22 cellular contexts compared by ENCODE assay signal in the genomic region with DNA sequence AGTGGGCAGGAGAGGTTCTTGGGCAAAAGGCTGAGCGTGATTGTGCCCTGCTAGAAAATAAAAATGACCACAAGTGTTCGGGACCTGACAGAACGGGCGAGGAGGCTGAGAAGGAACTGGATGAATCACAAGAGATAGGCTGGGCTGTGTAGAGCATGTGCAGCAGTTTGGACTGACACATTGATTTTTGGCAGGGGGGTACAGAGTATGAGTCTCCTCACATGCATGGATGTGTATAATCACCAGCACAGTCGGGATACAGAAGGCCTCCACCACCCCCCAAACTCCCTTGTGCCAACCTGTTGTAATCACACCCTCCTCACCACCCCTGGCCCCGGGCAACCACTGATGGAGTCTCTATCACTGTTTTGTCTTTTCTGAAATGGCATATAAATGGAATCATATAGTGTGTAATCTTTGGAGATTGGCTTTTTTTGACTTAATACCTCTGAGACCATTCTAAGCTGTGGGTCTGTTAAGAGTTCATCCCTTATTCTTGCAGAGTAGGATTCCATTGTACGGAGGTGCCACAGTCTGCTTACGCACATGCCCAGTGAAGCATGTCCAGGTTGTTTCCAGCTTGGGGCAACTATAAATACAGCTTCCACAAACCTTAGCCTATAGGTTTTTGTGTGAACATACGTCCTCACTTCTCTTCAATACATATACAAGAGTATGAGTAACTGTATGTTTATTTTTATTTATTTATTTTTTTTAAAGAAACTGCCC.
A peak's percentile ranks its signal among the peaks of the same experiment; 100 is the strongest.
DNase-seq lines count a peak whose midpoint lies in the region; ATAC-seq, FAIRE-seq and TF ChIP-seq lines count a peak whose summit lies in the region.
"Had no signal": no experiment of that assay in that cellular context is flagged by ENCODE, and none has a peak within 500 bp of the region (broad histone marks: within the 10 kb centered on the region; RNA-seq: fewer than 3 reads in every experiment).

No MANE protein-coding gene starts in this region.

- ATAC-seq in stimulated activated memory B cell treated with anti-CD40 and anti-IgM and Interleukin-4, amounts not matched to agents 10 μg/mL and 1 μg/mL and 100 μg/mL, for 72 hours, result peak; percentile 51
- ATAC-seq: gastroesophageal sphincter, left lobe of liver, pancreas had no signal

- TF ChIP-seq CTCF in Caco-2 (IDR thresholded peaks at IDR 0.05; ENCODE audit: insufficient read depth in 1 of 2, low read depth in 1 of 2, low read length in 1 of 2, severe bottlenecking in 1 of 2, unreplicated experiment in 1 of 2) (no peak), epithelial cell of esophagus (IDR thresholded peaks at IDR 0.05; ENCODE audit: insufficient read depth, low read depth, low read length, missing control alignments) (no peak), glutamatergic neuron (IDR thresholded peaks at IDR 0.05; ENCODE audit: partially characterized antibody, unreplicated experiment) (no peak)

- H3K4me1 Mint-ChIP-seq in Caco-2 (ENCODE audit: low read depth, unreplicated experiment), result peaks cover 46% of the 10 kb centered on the region
- H3K4me1 Mint-ChIP-seq in stimulated activated memory B cell treated with anti-CD40 and anti-IgM and Interleukin-4, amounts not matched to agents 10 μg/mL and 1 μg/mL and 100 μg/mL, for 72 hours, result peaks cover 32% of the 10 kb centered on the region
- H3K4me1 Mint-ChIP-seq in glutamatergic neuron (ENCODE audit: low read depth, unreplicated experiment), result peaks cover 23% of the 10 kb centered on the region

- no peaks in the 10 kb centered on the region for H3K36me3 ChIP-seq in Caco-2 (ENCODE audit: control insufficient read depth, insufficient read depth, low read length)
- H3K36me3 ChIP-seq: BE2C, gastroesophageal sphincter, pancreas had no signal

- CTCF ChIA-PET in Caco-2 (lab: Charles Lee), result interaction anchor here (0.5 kb wide), 1 partner anchor 1725 kb away, joined by 3 read pairs; no protein-coding TSS in a partner anchor

- intact Hi-C loops in Caco-2 (cut with micrococcal nuclease; ENCODE audit: unreplicated experiment), result no loop called here

- H3K4me3 Mint-ChIP-seq in Caco-2 (ENCODE audit: unreplicated experiment) (no peak overlapping the region), glutamatergic neuron (ENCODE audit: unreplicated experiment) (no peak overlapping the region)
- H3K4me3 Mint-ChIP-seq in stimulated activated memory B cell treated with anti-CD40 and anti-IgM and Interleukin-4, amounts not matched to agents 10 μg/mL and 1 μg/mL and 100 μg/mL, for 72 hours, result no peak overlapping the region
- H3K4me3 Mint-ChIP-seq: activated T-helper 1 cell treated with anti-CD3 and anti-CD28 coated beads, Interleukin-12 subunit alpha, Interleukin-12 subunit beta, Interleukin-2, Interleukin-4 antibody, amounts not matched to agents 30 ng/mL and 10 ng/mL and 1 ng/mL, durations not matched to agents 14 hours and 24 hours and 36 hours had no signal

- H3K4me1 ChIP-seq in Caco-2, result peaks cover 49% of the 10 kb centered on the region
- H3K4me1 ChIP-seq: testis had no signal

- H3K9me3 Mint-ChIP-seq in Caco-2 (ENCODE audit: unreplicated experiment) (no peaks in the 10 kb centered on the region), glutamatergic neuron (ENCODE audit: unreplicated experiment) (peaks cover 1% of the 10 kb centered on the region)
- H3K9me3 Mint-ChIP-seq in stimulated activated memory B cell treated with anti-CD40 and anti-IgM and Interleukin-4, amounts not matched to agents 10 μg/mL and 1 μg/mL and 100 μg/mL, for 72 hours, result peaks cover 3% of the 10 kb centered on the region
- H3K9me3 Mint-ChIP-seq: activated T-helper 1 cell treated with anti-CD3 and anti-CD28 coated beads, Interleukin-12 subunit alpha, Interleukin-12 subunit beta, Interleukin-2, Interleukin-4 antibody, amounts not matched to agents 30 ng/mL and 10 ng/mL and 1 ng/mL, durations not matched to agents 14 hours and 24 hours and 36 hours had no signal

- POLR2A ChIA-PET in Caco-2 (lab: Charles Lee), result interaction anchor here (0.6 kb wide), 1 partner anchor 10 kb away, joined by 7 read pairs; no protein-coding TSS in a partner anchor

- peak overlapping the region; percentile 33 for H3K27ac Mint-ChIP-seq in Caco-2 (ENCODE audit: unreplicated experiment)
- H3K27ac Mint-ChIP-seq in stimulated activated memory B cell treated with anti-CD40 and anti-IgM and Interleukin-4, amounts not matched to agents 10 μg/mL and 1 μg/mL and 100 μg/mL, for 72 hours, result peak overlapping the region; percentile 63
- no peak overlapping the region for H3K27ac Mint-ChIP-seq in glutamatergic neuron (ENCODE audit: unreplicated experiment)
- H3K27ac Mint-ChIP-seq: activated T-helper 1 cell treated with anti-CD3 and anti-CD28 coated beads, Interleukin-12 subunit alpha, Interleukin-12 subunit beta, Interleukin-2, Interleukin-4 antibody, amounts not matched to agents 30 ng/mL and 10 ng/mL and 1 ng/mL, durations not matched to agents 14 hours and 24 hours and 36 hours had no signal

- no peaks in the 10 kb centered on the region for H3K9me3 ChIP-seq in Caco-2
- H3K9me3 ChIP-seq: BE2C, gastroesophageal sphincter, pancreas, testis had no signal

- DNase-seq in Caco-2 (no peak), RKO (ENCODE audit: low spot score) (peak; percentile 30), epithelial cell of esophagus (ENCODE audit: low read depth) (peak; percentile 29), mesenteric fat pad (ENCODE audit: low spot score) (no peak), glutamatergic neuron (no peak), GM12892 (ENCODE audit: insufficient read length) (no peak)
- DNase-seq: activated CD4-positive, alpha-beta T cell treated with anti-CD3 and anti-CD28 coated beads, Interleukin-2, amount 50 U/mL, for 1 hour; amniotic stem cell; BE2C; DMS153; KBM-7; NCI-H1048; NCI-H2081; NCI-H526; pancreas; testis had no signal

- BruUV-seq in Caco-2 (replicated peaks; lab: Mats Ljungman, UMichigan), result no TSS peak

- no peak for TF ChIP-seq POLR2A in GM12892 (IDR thresholded peaks at IDR 0.05; ENCODE audit: low read depth, low read length)

- no peaks in the 10 kb centered on the region for H3K27me3 ChIP-seq in Caco-2 (replicated peaks; ENCODE audit: control insufficient read depth, insufficient read depth, low read length)
- H3K27me3 ChIP-seq: BE2C, gastroesophageal sphincter, pancreas, testis had no signal

- H3K4me3 ChIP-seq in Caco-2 (ENCODE audit: low read depth, low read length) (no peak overlapping the region), epithelial cell of esophagus (ENCODE audit: low read length) (no peak overlapping the region)
- H3K4me3 ChIP-seq: gastroesophageal sphincter, pancreas, testis had no signal

- FAIRE-seq in GM12892 (lab: Jason Lieb, UNC), result no peak
- FAIRE-seq: colon, endothelial cell of umbilical vein, pancreas had no signal

- H3K36me3 Mint-ChIP-seq in Caco-2 (ENCODE audit: insufficient read depth, unreplicated experiment), result peaks cover 12% of the 10 kb centered on the region
- H3K36me3 Mint-ChIP-seq in stimulated activated memory B cell treated with anti-CD40 and anti-IgM and Interleukin-4, amounts not matched to agents 10 μg/mL and 1 μg/mL and 100 μg/mL, for 72 hours, result peaks cover 19% of the 10 kb centered on the region
- H3K36me3 Mint-ChIP-seq in glutamatergic neuron (ENCODE audit: unreplicated experiment), result no peaks in the 10 kb centered on the region

- no peaks in the 10 kb centered on the region for H3K27me3 Mint-ChIP-seq in Caco-2 (ENCODE audit: insufficient read depth, unreplicated experiment)
- H3K27me3 Mint-ChIP-seq in stimulated activated memory B cell treated with anti-CD40 and anti-IgM and Interleukin-4, amounts not matched to agents 10 μg/mL and 1 μg/mL and 100 μg/mL, for 72 hours, result no peaks in the 10 kb centered on the region
- no peaks in the 10 kb centered on the region for H3K27me3 Mint-ChIP-seq in glutamatergic neuron (ENCODE audit: unreplicated experiment)

Comparison
In these comparisons a context has a peak if more than half of its experiments do, and no peak if none do; other contexts are left out.
1. DNase-seq: peak in RKO (single experiment) and epithelial cell of esophagus (single experiment); none in Caco-2 (0 of 2), mesenteric fat pad (single experiment), glutamatergic neuron (single experiment) and GM12892 (single experiment).